ENCODE assay signal across 8 cellular contexts in genomic region chr3:46979958-46980497, GRCh38.
DNase-seq lines count a peak whose midpoint lies in the region; ATAC-seq lines count a peak whose summit lies in the region.

No MANE protein-coding gene starts in this region.

- no peak for DNase-seq in T-helper 2 cell treated with Interferon-gamma antibody and Interleukin-4, amounts not matched to agents 5 μg/mL and 100 μg/mL, for 36 hours (ENCODE audit: low spot score)
- DNase-seq in T-helper 2 cell, result no peak
- peak in 1 of 2 donors; percentile 33 for DNase-seq in stimulated activated naive CD8-positive, alpha-beta T cell treated with anti-CD3 and anti-CD28 coated beads, Interleukin-15, amount 100 ng/mL, for 72 hours
- no peak for DNase-seq in KG1 (lab: John Stamatoyannopoulos, UW)

- H3K9me3 ChIP-seq in iPS-18c (ENCODE audit: control insufficient read depth, insufficient read depth, low read length), result no peaks in the 10 kb centered on the region

- peaks cover 43% of the 10 kb centered on the region for H3K4me1 Mint-ChIP-seq in T-helper 2 cell treated with Interferon-gamma antibody and Interleukin-4, amounts not matched to agents 5 μg/mL and 100 μg/mL, for 36 hours (ENCODE audit: low read depth)
- H3K4me1 Mint-ChIP-seq in activated naive CD8-positive, alpha-beta T cell (ENCODE audit: low read depth), result peaks cover 48% of the 10 kb centered on the region
- H3K4me1 Mint-ChIP-seq in stimulated activated naive CD8-positive, alpha-beta T cell treated with anti-CD3 and anti-CD28 coated beads, Interleukin-15, amount 100 ng/mL, for 72 hours, result peaks cover 70% of the 10 kb centered on the region

- H3K27ac Mint-ChIP-seq in T-helper 2 cell treated with Interferon-gamma antibody and Interleukin-4, amounts not matched to agents 5 μg/mL and 100 μg/mL, for 36 hours, result peak overlapping the region; percentile 73
- peak overlapping the region; percentile 72 for H3K27ac Mint-ChIP-seq in activated naive CD8-positive, alpha-beta T cell
- peak overlapping the region in 1 of 2 donors; percentile 72 for H3K27ac Mint-ChIP-seq in stimulated activated naive CD8-positive, alpha-beta T cell treated with anti-CD3 and anti-CD28 coated beads, Interleukin-15, amount 100 ng/mL, for 72 hours

- peak; percentile 5 for ATAC-seq in HG03159 (IDR thresholded peaks at IDR 0.05; ENCODE audit: unreplicated experiment)
- peak; percentile 36 for ATAC-seq in stimulated activated naive CD8-positive, alpha-beta T cell treated with anti-CD3 and anti-CD28 coated beads, Interleukin-15, amount 100 ng/mL, for 72 hours
- no peak for ATAC-seq in GM18861 (IDR thresholded peaks at IDR 0.05; ENCODE audit: unreplicated experiment)

- H3K4me3 Mint-ChIP-seq in T-helper 2 cell treated with Interferon-gamma antibody and Interleukin-4, amounts not matched to agents 5 μg/mL and 100 μg/mL, for 36 hours, result peak overlapping the region; percentile 89
- H3K4me3 Mint-ChIP-seq in activated naive CD8-positive, alpha-beta T cell, result peak overlapping the region; percentile 89
- H3K4me3 Mint-ChIP-seq in stimulated activated naive CD8-positive, alpha-beta T cell treated with anti-CD3 and anti-CD28 coated beads, Interleukin-15, amount 100 ng/mL, for 72 hours, result peak overlapping the region; percentile 88 to 90

- H3K4me3 ChIP-seq in iPS-18c (ENCODE audit: insufficient read depth, low read depth, low read length), result peak overlapping the region; percentile 76

- H3K9me3 Mint-ChIP-seq in T-helper 2 cell treated with Interferon-gamma antibody and Interleukin-4, amounts not matched to agents 5 μg/mL and 100 μg/mL, for 36 hours, result no peaks in the 10 kb centered on the region
- H3K9me3 Mint-ChIP-seq in activated naive CD8-positive, alpha-beta T cell (ENCODE audit: low read depth), result no peaks in the 10 kb centered on the region
- no peaks in the 10 kb centered on the region for H3K9me3 Mint-ChIP-seq in stimulated activated naive CD8-positive, alpha-beta T cell treated with anti-CD3 and anti-CD28 coated beads, Interleukin-15, amount 100 ng/mL, for 72 hours

- H3K27me3 Mint-ChIP-seq in T-helper 2 cell treated with Interferon-gamma antibody and Interleukin-4, amounts not matched to agents 5 μg/mL and 100 μg/mL, for 36 hours (ENCODE audit: low read depth), result no peaks in the 10 kb centered on the region
- no peaks in the 10 kb centered on the region for H3K27me3 Mint-ChIP-seq in activated naive CD8-positive, alpha-beta T cell
- no peaks in the 10 kb centered on the region for H3K27me3 Mint-ChIP-seq in stimulated activated naive CD8-positive, alpha-beta T cell treated with anti-CD3 and anti-CD28 coated beads, Interleukin-15, amount 100 ng/mL, for 72 hours

- peaks cover 18% of the 10 kb centered on the region for H3K36me3 Mint-ChIP-seq in T-helper 2 cell treated with Interferon-gamma antibody and Interleukin-4, amounts not matched to agents 5 μg/mL and 100 μg/mL, for 36 hours (ENCODE audit: low read depth)
- no peaks in the 10 kb centered on the region for H3K36me3 Mint-ChIP-seq in activated naive CD8-positive, alpha-beta T cell
